9 cellular contexts compared by ENCODE assay signal in genomic region chr12:102816816-102817434, GRCh38.
DNase-seq lines count a peak whose midpoint lies in the region; ATAC-seq and TF ChIP-seq lines count a peak whose summit lies in the region.
"Had no signal": no experiment of that assay in that cellular context is flagged by ENCODE, and none has a peak within 500 bp of the region (broad histone marks: within the 10 kb centered on the region; RNA-seq: fewer than 3 reads in every experiment).

No MANE protein-coding gene starts in this region.

- peak; percentile 23 for DNase-seq in GM10248 (ENCODE audit: extremely low spot score)
- peak; percentile 73 for DNase-seq in RKO (ENCODE audit: low spot score)
- peak; percentile 38 for DNase-seq in fibroblast of villous mesenchyme (ENCODE audit: low read depth)
- peak; percentile 6 for DNase-seq in stromal cell of bone marrow (ENCODE audit: low read depth)
- no peak for DNase-seq in DMS153 treated with DMSO at 0.1 percent for 48 hours (lab: John Stamatoyannopoulos, UW; ENCODE audit: unreplicated experiment)
- no peak for DNase-seq in NCI-H187 treated with DMSO at 0.1 percent for 48 hours (lab: John Stamatoyannopoulos, UW)
- DNase-seq: activated B cell treated with CpG ODN at 0.5 μM for 24 hours had no signal

- H3K4me3 ChIP-seq in fibroblast of villous mesenchyme (ENCODE audit: low read depth, low read length): no peak overlapping the region

- POLR2A ChIA-PET in GM10248 (lab: Yijun Ruan, JAX): interaction anchor here (0.6 kb wide), 1 partner anchor 914 kb away, joined by 3 read pairs; no protein-coding TSS in a partner anchor

- peak; percentile 36 for TF ChIP-seq CTCF in GM10248 (IDR thresholded peaks at IDR 0.05; ENCODE audit: control extremely low read depth, extremely low read depth, low read depth, missing control alignments)
- peak; percentile 78 for TF ChIP-seq CTCF in fibroblast of villous mesenchyme (IDR thresholded peaks at IDR 0.05; ENCODE audit: insufficient read depth, low read depth, low read length)

- ATAC-seq in HG03565 (IDR thresholded peaks at IDR 0.05; ENCODE audit: unreplicated experiment) (peak; percentile 40), GM21737 (IDR thresholded peaks at IDR 0.05; ENCODE audit: unreplicated experiment) (no peak)

- CTCF ChIA-PET in GM10248 (lab: Yijun Ruan, JAX): interaction anchor here (0.6 to 2.0 kb wide), 28 partner anchors 10 to 1040 kb away, joined by 3 to 17 read pairs (median 3); no protein-coding TSS in a partner anchor

Comparison
In these comparisons a context has a peak if more than half of its experiments do, and no peak if none do; other contexts are left out.
1. DNase-seq: peak in GM10248 (single experiment), RKO (single experiment), fibroblast of villous mesenchyme (single experiment) and stromal cell of bone marrow (single experiment); none in DMS153 treated with DMSO at 0.1 percent for 48 hours (single experiment) and NCI-H187 treated with DMSO at 0.1 percent for 48 hours (single experiment).